In genomic region chr6:44110966-44111365, GRCh38 we compare ENCODE assay signal across 19 cellular contexts. TPM values are rescaled to one million over a fixed set of nuclear protein-coding genes. Genes with fewer than 3 reads are reported as not detected.
A peak's percentile ranks its signal among the peaks of the same experiment; 100 is the strongest.
DNase-seq lines count a peak whose midpoint lies in the region; ATAC-seq, FAIRE-seq and TF ChIP-seq lines count a peak whose summit lies in the region.
"Had no signal": no experiment of that assay in that cellular context is flagged by ENCODE, and none has a peak within 500 bp of the region (broad histone marks: within the 10 kb centered on the region; RNA-seq: fewer than 3 reads in every experiment).

No MANE protein-coding gene starts in this region.

- no peak overlapping the region; a peak in 1 of 7 replicates for H3K9ac ChIP-seq in H1 (replicated peaks in 1 of 4; ENCODE audit: extremely low read depth in 1 of 4, low read depth in 3 of 4, low read length in 3 of 4)

- TF ChIP-seq POLR2A in heart left ventricle (IDR thresholded peaks at IDR 0.05) (no peak), H1 (IDR thresholded peaks at IDR 0.05; ENCODE audit: control extremely low read depth in 1 of 2, low read depth in 2 of 2, low read length in 2 of 2) (no peak), gastrocnemius medialis (IDR thresholded peaks at IDR 0.05) (no peak)

- H3K4me1 ChIP-seq in heart left ventricle (peaks cover 0 to 53% (median 18%) of the 10 kb centered on the region in 12 donors), H1 (replicated peaks in 1 of 4; ENCODE audit: control insufficient read depth in 3 of 4, insufficient read depth in 4 of 4, low read length in 3 of 4) (no peaks in the 10 kb centered on the region), gastrocnemius medialis (peaks cover 74 to 82% of the 10 kb centered on the region in 2 donors)

- no peak overlapping the region for H2BK120ac ChIP-seq in H1 (replicated peaks; ENCODE audit: low read depth, low read length)

- peak overlapping the region in 2 of 3 donors; percentile 33 to 63 for H3K27ac Mint-ChIP-seq in IgD-negative memory B cell

- no peak for FAIRE-seq in H1 (lab: Jason Lieb, UNC)
- FAIRE-seq: A204.1, GM12891, GM19239 had no signal

- H2BK15ac ChIP-seq in H1 (ENCODE audit: low read length): no peak overlapping the region

- no peaks in the 10 kb centered on the region; the same call in 1 of the 2 replicates for H3K23me2 ChIP-seq in H1 (ENCODE audit: low read depth, low read length)

- no peak overlapping the region for H3K4me3 Mint-ChIP-seq in IgD-negative memory B cell

- H3K4me1 Mint-ChIP-seq in IgD-negative memory B cell: peaks cover 3 to 12% (median 4%) of the 10 kb centered on the region in 3 donors

- H3K14ac ChIP-seq in H1 (ENCODE audit: insufficient read length): no peak overlapping the region

- TF ChIP-seq RAD21 in H1 (IDR thresholded peaks at IDR 0.05 in 1 of 2, conservative IDR thresholded peaks at IDR 0.05 in 1 of 2; ENCODE audit: low read depth in 2 of 2, low read length in 2 of 2): no peak

- ATAC-seq in heart left ventricle (no peak), left cardiac atrium (no peak), gastrocnemius medialis (no peak)
- ATAC-seq: PC-3 had no signal

- no peak overlapping the region for H3K18ac ChIP-seq in H1 (ENCODE audit: extremely low read depth, low read length)

- no peaks in the 10 kb centered on the region for H3K9me3 ChIP-seq in heart left ventricle
- H3K9me3 ChIP-seq in H1 (ENCODE audit: insufficient read depth in 2 of 2, low read depth in 1 of 2, low read length in 1 of 2): no peaks in the 10 kb centered on the region
- H3K9me3 ChIP-seq in gastrocnemius medialis: no peaks in the 10 kb centered on the region

- no peaks in the 10 kb centered on the region for H3K27me3 ChIP-seq in heart left ventricle
- H3K27me3 ChIP-seq in H1 (replicated peaks in 1 of 4; ENCODE audit: control insufficient read depth in 3 of 4, extremely low read depth in 1 of 4, insufficient read depth in 3 of 4, low read length in 3 of 4): no peaks in the 10 kb centered on the region
- H3K27me3 ChIP-seq in gastrocnemius medialis: no peaks in the 10 kb centered on the region

- intact Hi-C loops in heart left ventricle (cut with DNase I): no loop called here
- intact Hi-C loops in left cardiac atrium (cut with DNase I): no loop called here
- intact Hi-C loops in gastrocnemius medialis (cut with DNase I; ENCODE audit: low total_unique reads): loop anchor here (1.0 kb wide), 1 partner anchor 16 kb away; the partner anchor contains the start of genes MRPL14 and TMEM63B

- H4K91ac ChIP-seq in H1 (replicated peaks; ENCODE audit: insufficient read length, low read length): no peak overlapping the region

- in situ Hi-C loops in gastrocnemius medialis (cut with MboI; ENCODE audit: low sequenced_read_pairs in 4 of 4): loop anchor here in 1 of 4 donors (25.0 kb wide), 1 partner anchor 126 kb away; the partner anchor contains the start of gene HSP90AB1

- CTCF ChIA-PET in H1 (lab: Charles Lee; ENCODE audit: partially characterized antibody): interaction anchor here (0.7 to 22.5 kb wide), 13 partner anchors 9 to 174 kb away, joined by 3 to 255 read pairs (median 6); no protein-coding TSS in a partner anchor

- no peak overlapping the region for H2BK12ac ChIP-seq in H1 (ENCODE audit: low read depth, low read length)

- H3K79me1 ChIP-seq in H1 (ENCODE audit: low read depth, low read length): peaks cover 5% of the 10 kb centered on the region

- H3K27me3 Mint-ChIP-seq in IgD-negative memory B cell: no peaks in the 10 kb centered on the region

- peaks cover 5 to 27% of the 10 kb centered on the region in 2 experiments for H4K20me1 ChIP-seq in H1 (replicated peaks in 1 of 2; ENCODE audit: control insufficient read depth in 1 of 2, insufficient read depth in 2 of 2, low read length in 2 of 2)

- POLR2A ChIA-PET in H1 (lab: Charles Lee; ENCODE audit: partially characterized antibody): interaction anchor here (0.9 to 3.1 kb wide), 12 partner anchors 9 to 232 kb away, joined by 3 to 15 read pairs (median 4); partner anchors contain the start of gene HSP90AB1

- no peaks in the 10 kb centered on the region for H3K9me3 Mint-ChIP-seq in IgD-negative memory B cell

- DNase-seq in heart left ventricle (no peak), left cardiac atrium (no peak), H1 (ENCODE audit: low read depth in 1 of 2, low spot score in 2 of 2) (no peak), gastrocnemius medialis (no peak), iPS-NIHi7 (ENCODE audit: extremely low spot score) (no peak), NCI-H1417 treated with DMSO at 0.1 percent for 48 hours (lab: John Stamatoyannopoulos, UW) (no peak), SHP77 treated with DMSO at 0.1 percent for 48 hours (lab: John Stamatoyannopoulos, UW) (no peak)
- DNase-seq: C1 segment of cervical spinal cord, DMS79, IMR-90, NCI-H1694, NCI-H345, NCI-H69, PC-3 had no signal

- WGBS in heart left ventricle, 4 donors: 92 to 99% (median 95%) methylated on average over 3 of the region's 3 CpGs
- WGBS in H1 (ENCODE audit: extremely low coverage in 1 of 2, insufficient coverage in 1 of 2, insufficient read length in 1 of 2, insufficient replicate concordance in 2 of 2, low coverage in 1 of 2, low lambda C conversion rate in 2 of 2, missing lambda C conversion rate in 1 of 2), 2 experiments: 96% methylated on average over 3 of the region's 3 CpGs; no CpG with 5 or more reads in 1 of the 2 experiments

- no peak overlapping the region for H4K5ac ChIP-seq in H1 (ENCODE audit: insufficient read length, low read depth, low read length)

- peak overlapping the region in 8 of 12 donors; percentile 60 to 96 (median 89) for H3K27ac ChIP-seq in heart left ventricle
- H3K27ac ChIP-seq in H1 (ENCODE audit: low read depth, low read length): no peak overlapping the region
- peak overlapping the region; percentile 88 to 100 (median 95) for H3K27ac ChIP-seq in gastrocnemius medialis

- H2BK20ac ChIP-seq in H1 (ENCODE audit: low read length): no peak overlapping the region

- H3K36me3 ChIP-seq in heart left ventricle (peaks cover 0 to 87% (median 47%) of the 10 kb centered on the region in 9 donors), H1 (ENCODE audit: control insufficient read depth in 2 of 4, insufficient read depth in 4 of 4, low read length in 3 of 4) (peaks cover 15 to 68% (median 32%) of the 10 kb centered on the region in 4 experiments), gastrocnemius medialis (peaks cover 0 to 26% of the 10 kb centered on the region in 2 donors)

- no peak overlapping the region for H3K4me3 ChIP-seq in heart left ventricle
- H3K4me3 ChIP-seq in H1 (ENCODE audit: extremely low read depth in 1 of 4, insufficient read depth in 2 of 4, low read depth in 3 of 4, low read length in 4 of 4): no peak overlapping the region
- H3K4me3 ChIP-seq in gastrocnemius medialis: no peak overlapping the region

- H3K36me3 Mint-ChIP-seq in IgD-negative memory B cell: no peaks in the 10 kb centered on the region

- no peak overlapping the region for H2AFZ ChIP-seq in H1 (ENCODE audit: low read length)

- TF ChIP-seq CTCF in heart left ventricle (IDR thresholded peaks at IDR 0.05) (no peak), H1 (IDR thresholded peaks at IDR 0.05; ENCODE audit: control extremely low read depth in 1 of 3, insufficient read depth in 1 of 3, low read depth in 1 of 3, low read length in 3 of 3) (no peak), gastrocnemius medialis (IDR thresholded peaks at IDR 0.05 in 4 of 5, conservative IDR thresholded peaks at IDR 0.05 in 1 of 5) (no peak)

- H3K23ac ChIP-seq in H1 (ENCODE audit: insufficient read length): no peak overlapping the region

- no peak overlapping the region for H3K56ac ChIP-seq in H1 (replicated peaks; ENCODE audit: insufficient read length, low read depth, low read length)

- no peak for TF ChIP-seq EP300 in H1 (IDR thresholded peaks at IDR 0.05; ENCODE audit: borderline replicate concordance in 1 of 2, low read depth in 2 of 2, low read length in 2 of 2)

- H2AK5ac ChIP-seq in H1 (ENCODE audit: low read depth, low read length): no peak overlapping the region

- peak overlapping the region; percentile 66; the same call in 1 of the 2 replicates for H2BK5ac ChIP-seq in H1 (ENCODE audit: low read depth, low read length)

- no peak overlapping the region for H4K8ac ChIP-seq in H1 (ENCODE audit: extremely low read depth, insufficient read depth, low read length)

- H3K4me2 ChIP-seq in H1 (ENCODE audit: insufficient read depth in 1 of 2, low read depth in 2 of 2, low read length in 2 of 2): no peak overlapping the region

- H3K4ac ChIP-seq in H1 (replicated peaks; ENCODE audit: insufficient read length, low read depth, low read length): no peak overlapping the region

- peaks cover 3 to 24% of the 10 kb centered on the region in 2 experiments for H3K79me2 ChIP-seq in H1 (ENCODE audit: control insufficient read depth in 1 of 2, insufficient read depth in 2 of 2, low read length in 2 of 2)

RNA-seq across cellular contexts. Expression of gene MRPL14, which starts 16.3 kb away (rescaled TPM):
- total RNA-seq in heart left ventricle (10 to 100 TPM; 35.3 to 60.2 (median 44.1) TPM), left cardiac atrium (10 to 100 TPM; 32.4 to 41.2 TPM), gastrocnemius medialis (100 to 1,000 TPM; 100 to 180 (median 152) TPM)
- polyA plus RNA-seq in heart left ventricle (10 to 100 TPM; 40.5 to 72.9 TPM), IgD-negative memory B cell (70.6 TPM), H1 (2011; rRNA removed) (97.1 and 105 TPM in 2 replicates)
- total RNA-seq in H1 (2021; fragmentation: NEBNext Ultra II Directional; extraction: Animal tissue kit (Norgen Biotek cat#: 25700)): 81.8 and 82.0 TPM in 2 replicates
- polyA plus RNA-seq in H1 (2011; cell fraction: cytosol; rRNA removed): 93.0 TPM
- polyA plus RNA-seq in H1 (2011; cell fraction: nucleus; rRNA removed): 84.9 TPM
- polyA plus RNA-seq in H1 (2012, experiment 1 of 2): 102 to 123 TPM (median 115 TPM) in 4 replicates
- polyA plus RNA-seq in H1 (2012, experiment 2 of 2): 122 TPM
- polyA plus RNA-seq in H1 (2013, experiment 1 of 2): 81.1 TPM
- polyA plus RNA-seq in H1 (2013, experiment 2 of 2): 86.4 TPM
- 32.7 and 33.0 TPM in 2 replicates for polyA minus RNA-seq in H1 (2011; rRNA and poly(A)+ RNA removed)
- polyA minus RNA-seq in H1 (2011; cell fraction: cytosol; rRNA and poly(A)+ RNA removed): 28.1 TPM
- polyA minus RNA-seq in H1 (2011; cell fraction: nucleus; rRNA and poly(A)+ RNA removed): 20.0 TPM

RNA-seq across cellular contexts. Expression of gene TMEM63B, which starts 16.4 kb away (rescaled TPM):
- 10 to 100 TPM; 36.2 to 52.9 (median 43.0) TPM for total RNA-seq in heart left ventricle
- 10 to 100 TPM; 26.2 to 37.0 TPM for polyA plus RNA-seq in heart left ventricle
- total RNA-seq in left cardiac atrium: 10 to 100 TPM; 40.4 to 48.1 TPM
- polyA plus RNA-seq in IgD-negative memory B cell: 2.8 TPM
- 60.5 and 61.1 TPM in 2 replicates for total RNA-seq in H1 (2021; fragmentation: NEBNext Ultra II Directional; extraction: Animal tissue kit (Norgen Biotek cat#: 25700))
- polyA plus RNA-seq in H1 (2011; rRNA removed): 96.8 and 110 TPM in 2 replicates
- 71.4 TPM for polyA plus RNA-seq in H1 (2011; cell fraction: cytosol; rRNA removed)
- 196 TPM for polyA plus RNA-seq in H1 (2011; cell fraction: nucleus; rRNA removed)
- polyA plus RNA-seq in H1 (2012, experiment 1 of 2): 37.4 to 68.7 TPM (median 63.1 TPM) in 4 replicates
- polyA plus RNA-seq in H1 (2012, experiment 2 of 2): 49.0 TPM
- 64.8 TPM for polyA plus RNA-seq in H1 (2013, experiment 1 of 2)
- polyA plus RNA-seq in H1 (2013, experiment 2 of 2): 66.3 TPM
- 116 and 125 TPM in 2 replicates for polyA minus RNA-seq in H1 (2011; rRNA and poly(A)+ RNA removed)
- polyA minus RNA-seq in H1 (2011; cell fraction: cytosol; rRNA and poly(A)+ RNA removed): 46.4 TPM
- 41.6 TPM for polyA minus RNA-seq in H1 (2011; cell fraction: nucleus; rRNA and poly(A)+ RNA removed)
- total RNA-seq in gastrocnemius medialis: 10 to 100 TPM; 27.2 to 71.9 (median 43.7) TPM

RNA-seq across cellular contexts. Expression of gene CAPN11, which starts 47.7 kb away (rescaled TPM):
- total RNA-seq in heart left ventricle: 1 to 10 TPM in 2 of 9 donors, under 1 TPM in 4, not detected in 3; 0.23 to 1.8 (median 0.44) TPM
- under 1 TPM; 0.08 to 0.35 TPM for polyA plus RNA-seq in heart left ventricle
- under 1 TPM; 0.39 to 0.97 TPM for total RNA-seq in left cardiac atrium
- polyA plus RNA-seq in IgD-negative memory B cell: not detected
- total RNA-seq in H1 (2021; fragmentation: NEBNext Ultra II Directional; extraction: Animal tissue kit (Norgen Biotek cat#: 25700)): 0.97 and 1.2 TPM in 2 replicates
- polyA plus RNA-seq in H1 (2011; rRNA removed): 0.95 and 1.8 TPM in 2 replicates
- 1.4 TPM for polyA plus RNA-seq in H1 (2011; cell fraction: cytosol; rRNA removed)
- 7.7 TPM for polyA plus RNA-seq in H1 (2011; cell fraction: nucleus; rRNA removed)
- 1.0 to 1.9 TPM (median 1.2 TPM) in 4 replicates for polyA plus RNA-seq in H1 (2012, experiment 1 of 2)
- 0.92 TPM for polyA plus RNA-seq in H1 (2012, experiment 2 of 2)
- polyA plus RNA-seq in H1 (2013, experiment 1 of 2): 1.2 TPM
- polyA plus RNA-seq in H1 (2013, experiment 2 of 2): 0.99 TPM
- 1.0 and 1.2 TPM in 2 replicates for polyA minus RNA-seq in H1 (2011; rRNA and poly(A)+ RNA removed)
- polyA minus RNA-seq in H1 (2011; cell fraction: cytosol; rRNA and poly(A)+ RNA removed): 1.2 TPM
- polyA minus RNA-seq in H1 (2011; cell fraction: nucleus; rRNA and poly(A)+ RNA removed): 1.3 TPM
- total RNA-seq in gastrocnemius medialis: under 1 TPM in 1 of 4 donors, not detected in 3; 0.42 TPM
- total RNA-seq: G401, IMR-90, PC-3 had no signal
- polyA plus RNA-seq: IMR-90 had no signal
